In genomic region chr17:74437702-74438101, GRCh38 we compare ENCODE assay signal across 2 cellular contexts.
A peak's percentile ranks its signal among the peaks of the same experiment; 100 is the strongest.
TF ChIP-seq lines count a peak whose summit lies in the region.

No MANE protein-coding gene starts in this region.

TF ChIP-seq in K562, 482 proteins besides CTCF, POLR2A, EP300 and RAD21 (continues in another document):
- peak; percentile 96 for TF ChIP-seq TRIM28 (IDR thresholded peaks at IDR 0.05)
- no peak for TF ChIP-seq STAT5A (IDR thresholded peaks at IDR 0.05; ENCODE audit: borderline replicate concordance, low read length)
- TF ChIP-seq ATF7 (IDR thresholded peaks at IDR 0.05) = 0 out of 2 replicates have a peak, but pooled peaks have one; percentile 16
- peak; percentile 50; the same call in 1 of the 2 replicates for TF ChIP-seq SMC3 (conservative IDR thresholded peaks at IDR 0.05; ENCODE audit: insufficient read depth, low read depth, low read length)
- 0 out of 2 replicates have a peak, but pooled peaks have one; percentile 31 for TF ChIP-seq DEAF1 (CRISPR knock-in tag; IDR thresholded peaks at IDR 0.05)
- TF ChIP-seq SREBF2 (CRISPR knock-in tag; IDR thresholded peaks at IDR 0.05) = no peak
- no peak for TF ChIP-seq MIER1 (IDR thresholded peaks at IDR 0.05; ENCODE audit: low read depth)
- peak in 1 of 2 experiments; percentile 98; a peak in 2 of 3 replicates for TF ChIP-seq CBX3 (IDR thresholded peaks at IDR 0.05; ENCODE audit: borderline replicate concordance in 1 of 2, low read length in 2 of 2)
- TF ChIP-seq ZNF766 (CRISPR knock-in tag; conservative IDR thresholded peaks at IDR 0.05) = no peak
- TF ChIP-seq KDM4B (IDR thresholded peaks at IDR 0.05; ENCODE audit: borderline replicate concordance in 2 of 2, low read depth in 1 of 2) = no peak
- TF ChIP-seq DACH1 (IDR thresholded peaks at IDR 0.05; ENCODE audit: partially characterized antibody) = no peak
- TF ChIP-seq CBX5 (IDR thresholded peaks at IDR 0.05; ENCODE audit: borderline replicate concordance, low read depth) = peak; percentile 97
- 0 out of 4 replicates have a peak, but pooled peaks of 1 of the 2 experiments have one; percentile 25 for TF ChIP-seq MAZ (CRISPR knock-in tag; conservative IDR thresholded peaks at IDR 0.05 in 1 of 2, IDR thresholded peaks at IDR 0.05 in 1 of 2)
- TF ChIP-seq CBX2 (IDR thresholded peaks at IDR 0.05; ENCODE audit: insufficient read depth, low read length, poor library complexity, severe bottlenecking) = no peak
- TF ChIP-seq ZNF280A (IDR thresholded peaks at IDR 0.05; ENCODE audit: low read depth, partially characterized antibody) = peak; percentile 80
- no peak for TF ChIP-seq PCBP2 (IDR thresholded peaks at IDR 0.05; ENCODE audit: low read depth, low read length, poor library complexity, severe bottlenecking)
- no peak for TF ChIP-seq ZNF449 (CRISPR knock-in tag; IDR thresholded peaks at IDR 0.05)
- no peak for TF ChIP-seq ZNF668 (CRISPR knock-in tag; IDR thresholded peaks at IDR 0.05)
- no peak for TF ChIP-seq GTF2F1 (IDR thresholded peaks at IDR 0.05; ENCODE audit: low read depth, low read length)
- 0 out of 2 replicates have a peak, but pooled peaks have one; percentile 50 for TF ChIP-seq HMBOX1 (IDR thresholded peaks at IDR 0.05)
- TF ChIP-seq RFX7 (CRISPR knock-in tag; IDR thresholded peaks at IDR 0.05) = no peak
- peak; percentile 95 for TF ChIP-seq CBX1 (IDR thresholded peaks at IDR 0.05; ENCODE audit: low read depth)
- peak in 1 of 2 experiments; percentile 27; a peak in 1 of 4 replicates for TF ChIP-seq TRIM24 (IDR thresholded peaks at IDR 0.05)
- TF ChIP-seq TCFL5 (CRISPR knock-in tag; conservative IDR thresholded peaks at IDR 0.05) = no peak
- no peak for TF ChIP-seq YBX1 (IDR thresholded peaks at IDR 0.05)
- no peak for TF ChIP-seq ZNF785 (CRISPR knock-in tag; IDR thresholded peaks at IDR 0.05)
- TF ChIP-seq PREB (CRISPR knock-in tag; IDR thresholded peaks at IDR 0.05) = no peak
- TF ChIP-seq RBM25 (IDR thresholded peaks at IDR 0.05; ENCODE audit: low read depth, low read length, severe bottlenecking) = no peak

TF ChIP-seq in neural cell, 6 proteins besides CTCF, POLR2A, EP300 and RAD21:
- no peak for TF ChIP-seq EZH2 (IDR thresholded peaks at IDR 0.05; ENCODE audit: borderline replicate concordance, insufficient read depth, low read length, poor library complexity, severe bottlenecking)
- no peak for TF ChIP-seq MXI1 (conservative IDR thresholded peaks at IDR 0.05; ENCODE audit: poor library complexity, severe bottlenecking)
- TF ChIP-seq SMC3 (conservative IDR thresholded peaks at IDR 0.05; ENCODE audit: poor library complexity) = no peak
- TF ChIP-seq POLR2AphosphoS5 (IDR thresholded peaks at IDR 0.05) = no peak
- no peak for TF ChIP-seq TAF1 (IDR thresholded peaks at IDR 0.05; ENCODE audit: low read depth)
- no peak for TF ChIP-seq REST (IDR thresholded peaks at IDR 0.05; ENCODE audit: borderline replicate concordance)
